Comparison of ENCODE assay signal across 1 cellular context in genomic region chr11:95999604-96000003, GRCh38.
TF ChIP-seq lines count a peak whose summit lies in the region.

No MANE protein-coding gene starts in this region.

TF ChIP-seq in GM23338, 12 proteins besides CTCF, POLR2A, EP300 and RAD21 (continued from another document):
- no peak for TF ChIP-seq ZNF462 (CRISPR knock-in tag; IDR thresholded peaks at IDR 0.05)
- TF ChIP-seq EZH2phosphoT487 (IDR thresholded peaks at IDR 0.05; ENCODE audit: unreplicated experiment) = no peak
- TF ChIP-seq EZH2 (IDR thresholded peaks at IDR 0.05; ENCODE audit: low read depth, unreplicated experiment) = no peak
- TF ChIP-seq JUNB (IDR thresholded peaks at IDR 0.05; ENCODE audit: unreplicated experiment) = no peak
- TF ChIP-seq ZNF114 (CRISPR knock-in tag; IDR thresholded peaks at IDR 0.05) = no peak
- no peak for TF ChIP-seq REST (IDR thresholded peaks at IDR 0.05; ENCODE audit: unreplicated experiment)
- no peak for TF ChIP-seq NANOG (IDR thresholded peaks at IDR 0.05; ENCODE audit: borderline replicate concordance)
- TF ChIP-seq STAT1 (IDR thresholded peaks at IDR 0.05; ENCODE audit: unreplicated experiment) = no peak
- no peak for TF ChIP-seq ETS1 (IDR thresholded peaks at IDR 0.05)
- TF ChIP-seq CREB1 (CRISPR knock-in tag; IDR thresholded peaks at IDR 0.05; ENCODE audit: low read depth) = no peak
- TF ChIP-seq POLR2AphosphoS5 (IDR thresholded peaks at IDR 0.05; ENCODE audit: low read depth) = no peak
TF ChIP-seq in GM23338: peak in this region for 0.
